11 cellular contexts compared by ENCODE assay signal in the genomic region with DNA sequence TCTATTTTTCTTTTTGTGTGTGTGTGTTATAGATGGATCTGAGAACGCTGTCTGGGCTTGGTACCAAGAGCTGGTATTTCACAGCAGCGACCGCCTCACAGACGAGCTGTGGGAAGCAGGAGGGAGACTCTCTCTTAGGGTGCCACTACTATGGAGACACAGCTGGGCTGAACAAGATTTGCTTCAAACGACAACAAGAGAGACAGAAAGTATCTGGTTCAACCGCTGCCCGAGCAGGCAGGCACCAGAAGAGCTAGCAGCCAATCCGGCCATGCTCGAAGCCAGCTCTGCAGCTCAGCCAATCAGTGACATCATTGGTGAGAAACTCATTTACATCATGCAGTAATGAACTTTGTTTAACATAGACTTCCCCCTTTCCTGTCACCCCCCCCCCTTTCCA.
A peak's percentile ranks its signal among the peaks of the same experiment; 100 is the strongest.
DNase-seq lines count a peak whose midpoint lies in the region; ATAC-seq and TF ChIP-seq lines count a peak whose summit lies in the region.
"Had no signal": no experiment of that assay in that cellular context is flagged by ENCODE, and none has a peak within 500 bp of the region (broad histone marks: within the 10 kb centered on the region; RNA-seq: fewer than 3 reads in every experiment).

No MANE protein-coding gene starts in this region.

- no peaks in the 10 kb centered on the region for H3K36me3 ChIP-seq in esophagus squamous epithelium
- no peaks in the 10 kb centered on the region for H3K36me3 ChIP-seq in ovary
- H3K36me3 ChIP-seq: heart left ventricle had no signal

- no peaks in the 10 kb centered on the region for H3K36me3 Mint-ChIP-seq in activated T-helper 17 cell treated with anti-CD3 and anti-CD28 coated beads, Interleukin-2, amount 50 U/mL, for 72 hours (ENCODE audit: low read depth)

- H3K4me3 Mint-ChIP-seq in activated T-helper 17 cell treated with anti-CD3 and anti-CD28 coated beads, Interleukin-2, amount 50 U/mL, for 72 hours = no peak overlapping the region

- TF ChIP-seq CTCF in AG04450 (IDR thresholded peaks at IDR 0.05; ENCODE audit: low read depth, low read length) = no peak
- TF ChIP-seq CTCF in esophagus squamous epithelium (IDR thresholded peaks at IDR 0.05) = no peak
- TF ChIP-seq CTCF in ovary (IDR thresholded peaks at IDR 0.05) = no peak

- no peaks in the 10 kb centered on the region for H3K4me1 Mint-ChIP-seq in activated T-helper 17 cell treated with anti-CD3 and anti-CD28 coated beads, Interleukin-2, amount 50 U/mL, for 72 hours

- DNase-seq in AG04450 (ENCODE audit: low read depth, low spot score) = no peak
- peak; percentile 72 for DNase-seq in NCI-H1105 treated with DMSO at 0.1 percent for 48 hours (lab: John Stamatoyannopoulos, UW)
- DNase-seq in esophagus squamous epithelium (lab: John Stamatoyannopoulos, UW) = no peak
- peak; percentile 21 to 45 (median 35) for DNase-seq in ovary
- no peak for DNase-seq in DMS53 (lab: John Stamatoyannopoulos, UW)
- DNase-seq in foreskin melanocyte = no peak
- DNase-seq: KBM-7; stimulated activated CD4-positive, alpha-beta T cell treated with anti-CD3 and anti-CD28 coated beads, Interleukin-12 subunit alpha, Interleukin-12 subunit beta, amount 100 ng/mL, for 4 hours had no signal

- TF ChIP-seq POLR2A in esophagus squamous epithelium (IDR thresholded peaks at IDR 0.05) = no peak
- TF ChIP-seq POLR2A in ovary (IDR thresholded peaks at IDR 0.05) = no peak

- H3K9me3 Mint-ChIP-seq in activated T-helper 17 cell treated with anti-CD3 and anti-CD28 coated beads, Interleukin-2, amount 50 U/mL, for 72 hours = no peaks in the 10 kb centered on the region

- no peak for TF ChIP-seq EP300 in ovary (IDR thresholded peaks at IDR 0.05)

- peak overlapping the region; percentile 36 for H3K4me3 ChIP-seq in AG04450 (ENCODE audit: low read depth, low read length)
- H3K4me3 ChIP-seq in esophagus squamous epithelium = peak overlapping the region in 3 of 4 donors; percentile 30 to 60 (median 37)
- H3K4me3 ChIP-seq in ovary = peak overlapping the region; percentile 36

- H3K27ac Mint-ChIP-seq in activated T-helper 17 cell treated with anti-CD3 and anti-CD28 coated beads, Interleukin-2, amount 50 U/mL, for 72 hours = no peak overlapping the region

- intact Hi-C loops in esophagus squamous epithelium (cut with DNase I) = no loop called here
- intact Hi-C loops in ovary (cut with DNase I) = loop anchor here in 2 of 4 donors (10.0 kb wide), 1 partner anchor 264 kb away; no protein-coding TSS in a partner anchor

- H3K4me1 ChIP-seq in esophagus squamous epithelium (peaks cover 0 to 6% (median 0%) of the 10 kb centered on the region in 3 donors), ovary (ENCODE audit: insufficient read depth) (no peaks in the 10 kb centered on the region)
- H3K4me1 ChIP-seq: heart left ventricle had no signal

- POLR2A ChIA-PET in AG04450 (lab: Yijun Ruan, JAX) = no interaction called here

- H3K27me3 ChIP-seq in AG04450 (ENCODE audit: control insufficient read depth, insufficient read depth, low read length) (no peaks in the 10 kb centered on the region), esophagus squamous epithelium (no peaks in the 10 kb centered on the region), ovary (no peaks in the 10 kb centered on the region)
- H3K27me3 ChIP-seq: heart left ventricle had no signal

- H3K27ac ChIP-seq in AG04450 (ENCODE audit: low read depth, low read length) (no peak overlapping the region), esophagus squamous epithelium (peak overlapping the region in 3 of 4 donors; percentile 16 to 66 (median 43)), ovary (no peak overlapping the region)
- H3K27ac ChIP-seq: heart left ventricle had no signal

- no peak for ATAC-seq in HG03432 (IDR thresholded peaks at IDR 0.05; ENCODE audit: unreplicated experiment)
- no peak for ATAC-seq in activated T-helper 17 cell treated with anti-CD3 and anti-CD28 coated beads, Interleukin-2, amount 50 U/mL, for 72 hours (replicated peaks)
- ATAC-seq: heart left ventricle had no signal

- H3K27me3 Mint-ChIP-seq in activated T-helper 17 cell treated with anti-CD3 and anti-CD28 coated beads, Interleukin-2, amount 50 U/mL, for 72 hours = peaks cover 3% of the 10 kb centered on the region

- CTCF ChIA-PET in AG04450 (lab: Charles Lee) = interaction anchor here (0.5 to 1.7 kb wide), 3 partner anchors 11 to 122 kb away, joined by 3 to 6 read pairs (median 6); no protein-coding TSS in a partner anchor

- H3K9me3 ChIP-seq in AG04450 (ENCODE audit: control insufficient read depth, insufficient read depth, low read length) (no peaks in the 10 kb centered on the region), esophagus squamous epithelium (no peaks in the 10 kb centered on the region), ovary (no peaks in the 10 kb centered on the region)
- H3K9me3 ChIP-seq: heart left ventricle had no signal

- 27 to 35% methylated on average over 5 to 9 of the region's 9 CpGs for WGBS in esophagus squamous epithelium, 2 donors
- 16 to 28% (median 27%) methylated on average over 9 of the region's 9 CpGs for WGBS in ovary, 3 donors

Comparison
In these comparisons a context has a peak if more than half of its experiments do, and no peak if none do; other contexts are left out.
1. DNase-seq: peak in NCI-H1105 treated with DMSO at 0.1 percent for 48 hours (single experiment) and ovary (5 of 5); none in AG04450 (single experiment), esophagus squamous epithelium (single experiment), DMS53 (single experiment) and foreskin melanocyte (single experiment).
2. H3K27ac ChIP-seq: peak in esophagus squamous epithelium (3 of 4); none in AG04450 (single experiment) and ovary (0 of 2).
3. Peak in every context shown above with its lines, with median percentiles within 50 percentile points of each other: H3K4me3 ChIP-seq.